ENCODE assay signal across 8 cellular contexts in the genomic region with DNA sequence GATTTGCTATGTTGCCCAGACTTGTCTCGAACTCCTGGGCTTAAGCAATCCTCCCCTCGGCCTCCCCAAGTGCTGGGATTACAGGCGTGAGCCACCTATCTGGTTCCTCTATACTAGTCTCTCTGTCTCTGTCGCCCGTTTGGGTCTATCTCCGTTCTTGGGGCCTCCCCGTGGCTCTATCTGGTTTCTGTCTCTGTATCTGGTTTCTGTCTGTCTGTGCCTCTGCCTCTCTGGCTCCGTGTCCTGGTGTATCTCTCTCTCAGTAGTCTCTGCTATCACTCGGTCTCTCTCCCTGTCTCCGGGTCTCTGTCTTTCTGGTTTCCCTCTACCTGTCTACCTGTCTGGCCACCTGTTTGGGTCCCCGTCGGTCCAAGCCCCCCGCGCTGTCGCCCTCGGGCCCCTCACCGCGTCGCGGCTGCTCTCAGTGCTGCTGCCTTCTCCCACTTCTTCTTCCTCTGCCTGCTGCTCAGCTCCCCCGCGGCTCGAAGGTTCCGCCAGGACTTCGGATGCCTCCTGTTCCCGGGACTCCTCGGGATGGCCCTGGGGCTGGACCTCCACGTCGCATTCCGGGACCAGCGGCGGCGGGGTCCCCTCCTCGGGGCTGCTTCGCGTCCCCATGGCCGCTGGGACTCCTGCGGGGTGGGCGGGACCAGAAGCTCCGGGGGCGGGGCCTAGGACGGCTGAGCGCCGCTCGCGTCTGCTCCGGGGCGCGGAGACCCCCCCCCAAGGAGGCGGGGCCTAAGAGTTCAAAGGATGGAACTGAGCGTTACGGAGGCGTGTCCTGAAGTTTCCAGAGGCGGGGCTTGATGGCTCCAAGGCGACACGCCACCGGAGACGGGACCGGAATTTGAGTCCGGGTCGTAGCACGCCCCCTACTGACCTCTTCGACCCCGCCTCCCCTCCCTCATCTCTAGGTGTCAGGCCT. TPM values are rescaled to one million over a fixed set of nuclear protein-coding genes. Genes with fewer than 3 reads are reported as not detected.
DNase-seq lines count a peak whose midpoint lies in the region; ATAC-seq and TF ChIP-seq lines count a peak whose summit lies in the region.

No MANE protein-coding gene starts in this region.

- no peaks in the 10 kb centered on the region for H3K36me3 Mint-ChIP-seq in natural killer cell

- intact Hi-C loops in natural killer cell (cut with micrococcal nuclease), result loop anchor here (1.0 kb wide), 3 partner anchors 24 to 40 kb away; a partner anchor contains a TSS

- peak overlapping the region; percentile 77 for H3K4me3 Mint-ChIP-seq in natural killer cell

- no peaks in the 10 kb centered on the region for H3K9me3 ChIP-seq in Peyer's patch

- H3K27me3 ChIP-seq in Peyer's patch, result no peaks in the 10 kb centered on the region

- peak in 1 of 2 donors; percentile 25 for TF ChIP-seq POLR2A in Peyer's patch (IDR thresholded peaks at IDR 0.05)

- H3K36me3 ChIP-seq in Peyer's patch, result peaks cover 0 to 15% (median 0%) of the 10 kb centered on the region in 3 donors

- TF ChIP-seq CTCF in Peyer's patch (IDR thresholded peaks at IDR 0.05), result peak in 2 of 6 experiments; percentile 4 to 22
- TF ChIP-seq CTCF in fibroblast of mammary gland (conservative IDR thresholded peaks at IDR 0.05; ENCODE audit: control insufficient read depth, insufficient read depth, low read depth, low read length), result no peak
- TF ChIP-seq CTCF in natural killer cell (IDR thresholded peaks at IDR 0.05), result no peak

- peak overlapping the region; percentile 65 to 93 for H3K27ac Mint-ChIP-seq in natural killer cell

- peak overlapping the region; percentile 82 to 88 (median 85) for H3K27ac ChIP-seq in Peyer's patch

- DNase-seq in DMS53 treated with DMSO at 0.1 percent for 48 hours (lab: John Stamatoyannopoulos, UW; ENCODE audit: unreplicated experiment), result peak; percentile 36
- DNase-seq in Jurkat, Clone E6-1 (ENCODE audit: low read depth, low spot score), result peak; percentile 92
- DNase-seq in Peyer's patch, result peak; percentile 99 to 100 (median 100)
- peak; percentile 98 for DNase-seq in activated T-helper 1 cell treated with Interleukin-2 at 50 U/mL for 16 hours (ENCODE audit: low read depth)
- DNase-seq in fibroblast of mammary gland (ENCODE audit: low read depth), result peak; percentile 83
- DNase-seq in natural killer cell, result peak; percentile 96
- peak; percentile 97 to 99 (median 98) for DNase-seq in stimulated activated naive CD4-positive, alpha-beta T cell (lab: John Stamatoyannopoulos, UW)

- H3K27me3 Mint-ChIP-seq in natural killer cell (ENCODE audit: low read depth in 2 of 2), result no peaks in the 10 kb centered on the region

- peak overlapping the region; percentile 82 for H3K4me3 ChIP-seq in Jurkat, Clone E6-1 (ENCODE audit: low read length)
- peak overlapping the region; percentile 66 to 72 (median 70) for H3K4me3 ChIP-seq in Peyer's patch
- peak overlapping the region; percentile 83 for H3K4me3 ChIP-seq in fibroblast of mammary gland (ENCODE audit: control insufficient read depth, low read depth, low read length)

- peaks cover 21 to 30% of the 10 kb centered on the region in 2 donors for H3K4me1 Mint-ChIP-seq in natural killer cell

- H3K9me3 Mint-ChIP-seq in natural killer cell, result no peaks in the 10 kb centered on the region

- peaks cover 0 to 37% (median 5%) of the 10 kb centered on the region in 4 donors for H3K4me1 ChIP-seq in Peyer's patch

- ATAC-seq in GM21619 (IDR thresholded peaks at IDR 0.05; ENCODE audit: unreplicated experiment) (peak; percentile 93), natural killer cell (peak; percentile 96 to 100 (median 97))

RNA-seq across cellular contexts. Expression of a gene that starts 0.8 kb away (rescaled TPM):
- 15.7 TPM for polyA plus RNA-seq in Jurkat, Clone E6-1 (2012; ENCODE audit: insufficient read depth, insufficient read length)
- total RNA-seq in Peyer's patch (10 to 100 TPM; 13.0 to 23.4 (median 18.0) TPM), natural killer cell (10 to 100 TPM; 24.5 to 24.9 (median 24.8) TPM)

RNA-seq across cellular contexts. Expression of a gene that starts 23.2 kb away (rescaled TPM):
- polyA plus RNA-seq in Jurkat, Clone E6-1 (2012; ENCODE audit: insufficient read depth, insufficient read length), result 64.1 TPM
- total RNA-seq in Peyer's patch (100 to 1,000 TPM; 115 to 252 (median 199) TPM), natural killer cell (10 to 100 TPM; 22.0 to 25.6 (median 24.6) TPM)

RNA-seq across cellular contexts. Expression of a gene that starts 29.2 kb away (rescaled TPM):
- 8.7 TPM for polyA plus RNA-seq in Jurkat, Clone E6-1 (2012; ENCODE audit: insufficient read depth, insufficient read length)
- total RNA-seq in Peyer's patch (1 to 10 TPM in 2 of 4 donors, under 1 TPM in 2; 0.53 to 1.7 (median 1.3) TPM), natural killer cell (1 to 10 TPM; 1.9 to 5.4 (median 3.9) TPM)

RNA-seq across cellular contexts. Expression of a gene that starts 38.4 kb away (rescaled TPM):
- polyA plus RNA-seq in Jurkat, Clone E6-1 (2012; ENCODE audit: insufficient read depth, insufficient read length), result 2.4 TPM
- total RNA-seq in Peyer's patch, result under 1 TPM in 1 of 4 donors, not detected in 3; 0.67 TPM
- total RNA-seq in natural killer cell, result 1 to 10 TPM; 1.3 to 2.4 (median 1.7) TPM

Comparison
In these comparisons a context has a peak if more than half of its experiments do, and no peak if none do; other contexts are left out.
1. Peak in every context shown above with its lines: DNase-seq, ATAC-seq, H3K4me3 ChIP-seq and H3K27ac ChIP-seq.
2. DNase-seq: peak in every context shown above with its lines; median percentile 100 in Peyer's patch; 98 in activated T-helper 1 cell treated with Interleukin-2 at 50 U/mL for 16 hours; 98 in stimulated activated naive CD4-positive, alpha-beta T cell; 96 in natural killer cell; 92 in Jurkat, Clone E6-1; 83 in fibroblast of mammary gland; 36 in DMS53 treated with DMSO at 0.1 percent for 48 hours.
3. RNA of a gene that starts 23.2 kb away (total RNA-seq): 115 to 252 TPM in Peyer's patch; 22.0 to 25.6 TPM in natural killer cell; every median in the first group is over 4 times any median in the second.